Comparison of ENCODE assay signal across 22 cellular contexts in genomic region chr15:81785181-81785580, GRCh38.
"Had no signal": no experiment of that assay in that cellular context is flagged by ENCODE, and none has a peak within 500 bp of the region (broad histone marks: within the 10 kb centered on the region; RNA-seq: fewer than 3 reads in every experiment).

No MANE protein-coding gene starts in this region.

- H3K4me1 ChIP-seq: colonic mucosa, gastrocnemius medialis, psoas muscle, sigmoid colon, spleen, tibial nerve, upper lobe of left lung had no signal

- H3K27me3 ChIP-seq: colonic mucosa, ovary, sigmoid colon, upper lobe of left lung had no signal

- H3K9me3 ChIP-seq: colonic mucosa, gastrocnemius medialis, ovary, psoas muscle, sigmoid colon, spleen, thoracic aorta, tibial nerve, upper lobe of left lung had no signal

- H3K4me3 ChIP-seq: colonic mucosa, gastrocnemius medialis, ovary, psoas muscle, sigmoid colon, spleen, thoracic aorta, tibial nerve, upper lobe of left lung had no signal

- FAIRE-seq: endothelial cell of umbilical vein, kidney, urothelium cell line had no signal

- H3K27ac ChIP-seq: colonic mucosa, gastrocnemius medialis, ovary, psoas muscle, sigmoid colon, spleen, thoracic aorta, tibial nerve, upper lobe of left lung had no signal

- H3K36me3 ChIP-seq: colonic mucosa, gastrocnemius medialis, ovary, sigmoid colon, spleen, thoracic aorta, tibial nerve, upper lobe of left lung had no signal

- DNase-seq: colonic mucosa; effector memory CD4-positive, alpha-beta T cell; gastrocnemius medialis; head of caudate nucleus; kidney; mesenchymal stem cell; midbrain; naive thymus-derived CD4-positive, alpha-beta T cell; nucleus accumbens; ovary; posterior cingulate gyrus; psoas muscle; right cardiac atrium; sigmoid colon; spleen; stimulated activated CD4-positive, alpha-beta T cell treated with anti-CD3 and anti-CD28 coated beads, Interleukin-4, amount 100 ng/mL, for 4 hours; stimulated activated naive B cell treated with anti-CD40 and anti-IgM and Interleukin-4, amounts not matched to agents 10 μg/mL and 1 μg/mL and 100 μg/mL, for 72 hours had no signal
